ENCODE assay signal across 10 cellular contexts in the genomic region with DNA sequence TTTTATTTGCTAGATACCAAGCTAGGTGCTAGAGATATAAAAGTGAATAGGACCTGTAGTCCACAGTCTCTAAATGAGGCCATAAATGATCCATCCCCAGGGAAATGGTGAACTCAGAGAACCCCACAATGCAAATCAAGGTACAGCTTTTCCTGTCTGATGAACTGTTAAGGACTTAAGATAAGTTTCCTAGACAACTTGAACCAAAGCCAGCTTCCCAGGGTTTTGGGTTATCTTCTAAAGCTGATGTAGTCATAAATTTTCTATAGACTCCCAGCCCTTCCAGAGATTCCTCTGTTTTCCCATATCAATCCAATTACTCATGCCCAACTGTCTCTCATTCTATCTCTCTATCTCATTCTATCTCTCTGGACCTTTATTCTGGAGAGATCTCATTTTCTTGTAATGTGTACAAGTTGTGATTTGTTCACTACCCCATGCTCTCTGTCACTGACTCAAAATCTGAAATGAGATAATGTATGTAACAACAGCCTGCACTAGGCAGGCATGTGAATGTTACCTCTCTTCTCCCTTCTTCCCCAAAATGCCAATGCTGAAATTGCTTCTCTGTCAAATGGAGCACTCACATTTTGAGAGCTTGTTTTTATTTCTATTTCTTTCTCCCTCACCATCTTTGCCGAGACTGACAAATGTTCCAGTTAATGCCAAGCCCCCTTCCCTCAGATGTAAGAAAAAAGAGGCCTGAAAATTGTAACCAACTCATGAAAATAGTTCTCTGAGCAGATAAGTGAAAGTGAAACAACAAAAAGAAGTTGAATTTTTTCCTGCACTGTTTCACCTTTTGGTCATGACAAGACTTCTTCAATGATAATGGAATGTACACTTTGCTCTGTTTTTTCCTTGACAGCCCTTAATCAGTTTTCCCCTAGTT.
DNase-seq lines count a peak whose midpoint lies in the region; ATAC-seq and TF ChIP-seq lines count a peak whose summit lies in the region.
"Had no signal": no experiment of that assay in that cellular context is flagged by ENCODE, and none has a peak within 500 bp of the region (broad histone marks: within the 10 kb centered on the region; RNA-seq: fewer than 3 reads in every experiment).

No MANE protein-coding gene starts in this region.

- no peaks in the 10 kb centered on the region for H3K36me3 Mint-ChIP-seq in activated naive CD4-positive, alpha-beta T cell treated with anti-CD3 and anti-CD28 coated beads, Interleukin-2, amount 50 U/mL, for 24 hours
- H3K36me3 Mint-ChIP-seq in activated naive CD8-positive, alpha-beta T cell = no peaks in the 10 kb centered on the region
- no peaks in the 10 kb centered on the region; the same call in 1 of the 2 replicates for H3K36me3 Mint-ChIP-seq in HFFc6 (ENCODE audit: low read depth)

- H3K9me3 Mint-ChIP-seq in activated naive CD4-positive, alpha-beta T cell treated with anti-CD3 and anti-CD28 coated beads, Interleukin-2, amount 50 U/mL, for 24 hours = no peaks in the 10 kb centered on the region
- no peaks in the 10 kb centered on the region for H3K9me3 Mint-ChIP-seq in activated naive CD8-positive, alpha-beta T cell (ENCODE audit: low read depth)
- H3K9me3 Mint-ChIP-seq in stimulated activated naive CD8-positive, alpha-beta T cell treated with anti-CD3 and anti-CD28 coated beads, Interleukin-15, amount 100 ng/mL, for 72 hours = no peaks in the 10 kb centered on the region
- H3K9me3 Mint-ChIP-seq in HFFc6 = peaks cover 57% of the 10 kb centered on the region

- H3K27me3 Mint-ChIP-seq in activated naive CD4-positive, alpha-beta T cell treated with anti-CD3 and anti-CD28 coated beads, Interleukin-2, amount 50 U/mL, for 24 hours = peaks cover 2% of the 10 kb centered on the region
- peaks cover 3% of the 10 kb centered on the region for H3K27me3 Mint-ChIP-seq in activated naive CD8-positive, alpha-beta T cell
- no peaks in the 10 kb centered on the region for H3K27me3 Mint-ChIP-seq in stimulated activated naive CD8-positive, alpha-beta T cell treated with anti-CD3 and anti-CD28 coated beads, Interleukin-15, amount 100 ng/mL, for 72 hours
- no peaks in the 10 kb centered on the region; the same call in 1 of the 2 replicates for H3K27me3 Mint-ChIP-seq in HFFc6 (ENCODE audit: insufficient read depth)

- peaks cover 13% of the 10 kb centered on the region for H3K4me1 Mint-ChIP-seq in activated naive CD4-positive, alpha-beta T cell treated with anti-CD3 and anti-CD28 coated beads, Interleukin-2, amount 50 U/mL, for 24 hours
- H3K4me1 Mint-ChIP-seq in activated naive CD8-positive, alpha-beta T cell (ENCODE audit: low read depth) = peaks cover 12% of the 10 kb centered on the region
- H3K4me1 Mint-ChIP-seq in stimulated activated naive CD8-positive, alpha-beta T cell treated with anti-CD3 and anti-CD28 coated beads, Interleukin-15, amount 100 ng/mL, for 72 hours = peaks cover 23% of the 10 kb centered on the region
- no peaks in the 10 kb centered on the region for H3K4me1 Mint-ChIP-seq in HFFc6 (ENCODE audit: low read depth)

- DNase-seq in activated naive CD4-positive, alpha-beta T cell treated with anti-CD3 and anti-CD28 coated beads, Interleukin-2, amount 50 U/mL, for 16 hours = no peak
- no peak for DNase-seq in stimulated activated naive CD8-positive, alpha-beta T cell treated with anti-CD3 and anti-CD28 coated beads, Interleukin-15, amount 100 ng/mL, for 72 hours
- DNase-seq in NCI-H1105 (lab: John Stamatoyannopoulos, UW) (no peak), HFFc6 (no peak)
- DNase-seq: DMS53, transverse colon had no signal

- no peak for TF ChIP-seq CTCF in HFFc6 (IDR thresholded peaks at IDR 0.05)

- H3K27ac Mint-ChIP-seq in activated naive CD4-positive, alpha-beta T cell treated with anti-CD3 and anti-CD28 coated beads, Interleukin-2, amount 50 U/mL, for 24 hours = peak overlapping the region; percentile 89
- H3K27ac Mint-ChIP-seq in activated naive CD8-positive, alpha-beta T cell = peak overlapping the region; percentile 68
- H3K27ac Mint-ChIP-seq in stimulated activated naive CD8-positive, alpha-beta T cell treated with anti-CD3 and anti-CD28 coated beads, Interleukin-15, amount 100 ng/mL, for 72 hours = peak overlapping the region; percentile 3 to 93
- no peak overlapping the region for H3K27ac Mint-ChIP-seq in HFFc6

- H3K4me3 Mint-ChIP-seq in activated naive CD4-positive, alpha-beta T cell treated with anti-CD3 and anti-CD28 coated beads, Interleukin-2, amount 50 U/mL, for 24 hours = peak overlapping the region; percentile 53
- peak overlapping the region; percentile 36 for H3K4me3 Mint-ChIP-seq in activated naive CD8-positive, alpha-beta T cell
- peak overlapping the region; percentile 39 to 69 for H3K4me3 Mint-ChIP-seq in stimulated activated naive CD8-positive, alpha-beta T cell treated with anti-CD3 and anti-CD28 coated beads, Interleukin-15, amount 100 ng/mL, for 72 hours
- H3K4me3 Mint-ChIP-seq in HFFc6 = no peak overlapping the region

- peak; percentile 69 for ATAC-seq in HG02870 (IDR thresholded peaks at IDR 0.05; ENCODE audit: unreplicated experiment)
- ATAC-seq in stimulated activated naive CD8-positive, alpha-beta T cell treated with anti-CD3 and anti-CD28 coated beads, Interleukin-15, amount 100 ng/mL, for 72 hours = peak; percentile 66
- ATAC-seq in esophagus mucosa = no peak
